Comparison of ENCODE assay signal across 14 cellular contexts in genomic region chr16:85312642-85313540, GRCh38.
DNase-seq lines count a peak whose midpoint lies in the region; ATAC-seq and TF ChIP-seq lines count a peak whose summit lies in the region.
"Had no signal": no experiment of that assay in that cellular context is flagged by ENCODE, and none has a peak within 500 bp of the region (broad histone marks: within the 10 kb centered on the region; RNA-seq: fewer than 3 reads in every experiment).

No MANE protein-coding gene starts in this region.

- H3K4me1 Mint-ChIP-seq in activated naive CD8-positive, alpha-beta T cell treated with anti-CD3 and anti-CD28 coated beads, Interleukin-2, amount 10 ng/mL, durations not matched to agents 7 days and 5 days, result peaks cover 23% of the 10 kb centered on the region
- peaks cover 33% of the 10 kb centered on the region for H3K4me1 Mint-ChIP-seq in activated naive CD8-positive, alpha-beta T cell treated with anti-CD3 and anti-CD28 coated beads, Interleukin-2, amount 50 U/mL, for 24 hours

- no peaks in the 10 kb centered on the region for H3K36me3 ChIP-seq in SJCRH30
- H3K36me3 ChIP-seq in suprapubic skin, result no peaks in the 10 kb centered on the region

- H3K27ac ChIP-seq in SJCRH30, result peak overlapping the region; percentile 82
- H3K27ac ChIP-seq in suprapubic skin, result peak overlapping the region; percentile 54

- DNase-seq in activated naive CD8-positive, alpha-beta T cell treated with anti-CD3 and anti-CD28 coated beads, Interleukin-2, amount 10 ng/mL, durations not matched to agents 7 days and 5 days, result peak; percentile 31
- no peak for DNase-seq in activated naive CD8-positive, alpha-beta T cell treated with anti-CD3 and anti-CD28 coated beads, Interleukin-2, amount 50 U/mL, for 24 hours
- DNase-seq in SJCRH30, result peak; percentile 71 to 76
- DNase-seq in kidney glomerular epithelial cell (lab: John Stamatoyannopoulos, UW), result peak; percentile 15
- no peak for DNase-seq in suprapubic skin (ENCODE audit: low spot score in 2 of 2)
- DNase-seq in glomerular visceral epithelial cell (ENCODE audit: extremely low spot score), result no peak
- DNase-seq: activated CD4-positive, alpha-beta T cell treated with anti-CD3 and anti-CD28 coated beads, Interleukin-2, amount 50 U/mL, for 4 hours; activated naive CD4-positive, alpha-beta T cell; DND-41; naive B cell; NCI-H2029 treated with DMSO at 0.1 percent for 48 hours had no signal

- no peak for TF ChIP-seq POLR2A in suprapubic skin (IDR thresholded peaks at IDR 0.05)

- no peak for ATAC-seq in activated naive CD8-positive, alpha-beta T cell treated with anti-CD3 and anti-CD28 coated beads, Interleukin-2, amount 10 ng/mL, durations not matched to agents 7 days and 5 days (ENCODE audit: low read depth)
- no peak for ATAC-seq in activated naive CD8-positive, alpha-beta T cell treated with anti-CD3 and anti-CD28 coated beads, Interleukin-2, amount 50 U/mL, for 24 hours
- ATAC-seq in HG03378 (IDR thresholded peaks at IDR 0.05; ENCODE audit: unreplicated experiment), result no peak
- no peak for ATAC-seq in GM21447 (IDR thresholded peaks at IDR 0.05; ENCODE audit: unreplicated experiment)

- H3K27ac Mint-ChIP-seq in activated naive CD8-positive, alpha-beta T cell treated with anti-CD3 and anti-CD28 coated beads, Interleukin-2, amount 10 ng/mL, durations not matched to agents 7 days and 5 days, result no peak overlapping the region
- no peak overlapping the region for H3K27ac Mint-ChIP-seq in activated naive CD8-positive, alpha-beta T cell treated with anti-CD3 and anti-CD28 coated beads, Interleukin-2, amount 50 U/mL, for 24 hours

- no peak for TF ChIP-seq EP300 in suprapubic skin (IDR thresholded peaks at IDR 0.05)

- POLR2A ChIA-PET in activated naive CD8-positive, alpha-beta T cell treated with anti-CD3 and anti-CD28 coated beads, Interleukin-2, amount 10 ng/mL, durations not matched to agents 7 days and 5 days (lab: Charles Lee), result no interaction called here

- H3K36me3 Mint-ChIP-seq in activated naive CD8-positive, alpha-beta T cell treated with anti-CD3 and anti-CD28 coated beads, Interleukin-2, amount 10 ng/mL, durations not matched to agents 7 days and 5 days, result no peaks in the 10 kb centered on the region
- no peaks in the 10 kb centered on the region for H3K36me3 Mint-ChIP-seq in activated naive CD8-positive, alpha-beta T cell treated with anti-CD3 and anti-CD28 coated beads, Interleukin-2, amount 50 U/mL, for 24 hours (ENCODE audit: low read depth)
- H3K36me3 Mint-ChIP-seq: naive B cell had no signal

- H3K4me3 Mint-ChIP-seq in activated naive CD8-positive, alpha-beta T cell treated with anti-CD3 and anti-CD28 coated beads, Interleukin-2, amount 10 ng/mL, durations not matched to agents 7 days and 5 days, result no peak overlapping the region
- H3K4me3 Mint-ChIP-seq in activated naive CD8-positive, alpha-beta T cell treated with anti-CD3 and anti-CD28 coated beads, Interleukin-2, amount 50 U/mL, for 24 hours, result no peak overlapping the region
- H3K4me3 Mint-ChIP-seq: T-helper 1 cell treated with Interleukin-12 subunit alpha and Interleukin-12 subunit beta and Interleukin-4 antibody, amounts not matched to agents 30 μg/mL and 1 μg/mL, for 36 hours had no signal

- no peaks in the 10 kb centered on the region for H3K9me3 Mint-ChIP-seq in activated naive CD8-positive, alpha-beta T cell treated with anti-CD3 and anti-CD28 coated beads, Interleukin-2, amount 10 ng/mL, durations not matched to agents 7 days and 5 days
- no peaks in the 10 kb centered on the region for H3K9me3 Mint-ChIP-seq in activated naive CD8-positive, alpha-beta T cell treated with anti-CD3 and anti-CD28 coated beads, Interleukin-2, amount 50 U/mL, for 24 hours
- H3K9me3 Mint-ChIP-seq: naive B cell; T-helper 1 cell treated with Interleukin-12 subunit alpha and Interleukin-12 subunit beta and Interleukin-4 antibody, amounts not matched to agents 30 μg/mL and 1 μg/mL, for 36 hours had no signal

- no peaks in the 10 kb centered on the region for H3K27me3 Mint-ChIP-seq in activated naive CD8-positive, alpha-beta T cell treated with anti-CD3 and anti-CD28 coated beads, Interleukin-2, amount 10 ng/mL, durations not matched to agents 7 days and 5 days
- H3K27me3 Mint-ChIP-seq in activated naive CD8-positive, alpha-beta T cell treated with anti-CD3 and anti-CD28 coated beads, Interleukin-2, amount 50 U/mL, for 24 hours, result no peaks in the 10 kb centered on the region
- H3K27me3 Mint-ChIP-seq: naive B cell had no signal

- no peak for TF ChIP-seq CTCF in suprapubic skin (IDR thresholded peaks at IDR 0.05)

- H3K4me3 ChIP-seq in SJCRH30, result peak overlapping the region; percentile 24; the same call in 1 of the 2 replicates
- H3K4me3 ChIP-seq in suprapubic skin, result no peak overlapping the region

- H3K9me3 ChIP-seq in SJCRH30 (replicated peaks) (no peaks in the 10 kb centered on the region), suprapubic skin (no peaks in the 10 kb centered on the region)

- H3K27me3 ChIP-seq in SJCRH30, result no peaks in the 10 kb centered on the region
- H3K27me3 ChIP-seq in suprapubic skin, result no peaks in the 10 kb centered on the region

- H3K4me1 ChIP-seq in SJCRH30 (peaks cover 58% of the 10 kb centered on the region), suprapubic skin (peaks cover 66% of the 10 kb centered on the region)

- 59% methylated on average over 17 of the region's 23 CpGs for WGBS in suprapubic skin

Comparison
In these comparisons a context has a peak if more than half of its experiments do, and no peak if none do; other contexts are left out.
1. DNase-seq: peak in activated naive CD8-positive, alpha-beta T cell treated with anti-CD3 and anti-CD28 coated beads, Interleukin-2, amount 10 ng/mL, durations not matched to agents 7 days and 5 days (single experiment), SJCRH30 (2 of 2) and kidney glomerular epithelial cell (single experiment); none in activated naive CD8-positive, alpha-beta T cell treated with anti-CD3 and anti-CD28 coated beads, Interleukin-2, amount 50 U/mL, for 24 hours (single experiment), suprapubic skin (0 of 2) and glomerular visceral epithelial cell (single experiment).